Comparison of ENCODE assay signal across 10 cellular contexts in genomic region chr12:6699259-6699988, GRCh38. TPM values are rescaled to one million over a fixed set of nuclear protein-coding genes. Genes with fewer than 3 reads are reported as not detected.
DNase-seq lines count a peak whose midpoint lies in the region; ATAC-seq and TF ChIP-seq lines count a peak whose summit lies in the region.
"Had no signal": no experiment of that assay in that cellular context is flagged by ENCODE, and none has a peak within 500 bp of the region (broad histone marks: within the 10 kb centered on the region; RNA-seq: fewer than 3 reads in every experiment).

No MANE protein-coding gene starts in this region.

- no peak for ATAC-seq in upper lobe of left lung (ENCODE audit: low FRiP score in 2 of 2)

- H3K4me3 ChIP-seq in upper lobe of left lung = peak overlapping the region in 3 of 4 donors; percentile 37 to 50 (median 43)

- CTCF ChIA-PET in activated naive CD4-positive, alpha-beta T cell treated with anti-CD3 and anti-CD28 coated beads, Interleukin-2, amount 10 ng/mL, durations not matched to agents 7 days and 5 days (lab: Charles Lee) = interaction anchor here (0.7 to 1.5 kb wide), 5 partner anchors 10 to 142 kb away, joined by 3 to 4 read pairs (median 3); partner anchors contain the start of gene ZNF384

- 16 to 20% methylated on average over 16 of the region's 16 CpGs for WGBS in upper lobe of left lung, 2 donors

- H3K4me3 Mint-ChIP-seq in activated naive CD4-positive, alpha-beta T cell treated with anti-CD3 and anti-CD28 coated beads, Interleukin-2, amount 10 ng/mL, durations not matched to agents 7 days and 5 days = peak overlapping the region; percentile 38
- H3K4me3 Mint-ChIP-seq in immature natural killer cell = peak overlapping the region in 4 of 5 donors; percentile 42 to 67 (median 55)

- H3K9me3 ChIP-seq in upper lobe of left lung = no peaks in the 10 kb centered on the region

- no peak for DNase-seq in activated naive CD4-positive, alpha-beta T cell treated with anti-CD3 and anti-CD28 coated beads, Interleukin-2, amount 10 ng/mL, durations not matched to agents 7 days and 5 days
- DNase-seq in activated naive CD4-positive, alpha-beta T cell treated with anti-CD3 and anti-CD28 coated beads, Interleukin-2, amount 50 U/mL, for 16 hours = no peak
- DNase-seq in immature natural killer cell (no peak), upper lobe of left lung (no peak), NCI-H1417 (lab: John Stamatoyannopoulos, UW) (no peak), GOT3 (lab: John Stamatoyannopoulos, UW) (no peak)
- no peak for DNase-seq in activated CD8-positive, alpha-beta memory T cell treated with anti-CD3 and anti-CD28 coated beads, Interleukin-2, amount 50 U/mL, for 4 hours
- DNase-seq: Kasumi-1 had no signal

- H3K9me3 Mint-ChIP-seq in activated naive CD4-positive, alpha-beta T cell treated with anti-CD3 and anti-CD28 coated beads, Interleukin-2, amount 10 ng/mL, durations not matched to agents 7 days and 5 days = no peaks in the 10 kb centered on the region
- H3K9me3 Mint-ChIP-seq in immature natural killer cell = no peaks in the 10 kb centered on the region

- TF ChIP-seq CTCF in upper lobe of left lung (IDR thresholded peaks at IDR 0.05) = no peak

- no peak for TF ChIP-seq EP300 in upper lobe of left lung (IDR thresholded peaks at IDR 0.05)

- H3K36me3 ChIP-seq in upper lobe of left lung = no peaks in the 10 kb centered on the region

- no peak for TF ChIP-seq POLR2A in upper lobe of left lung (IDR thresholded peaks at IDR 0.05)

- H3K27ac Mint-ChIP-seq in activated naive CD4-positive, alpha-beta T cell treated with anti-CD3 and anti-CD28 coated beads, Interleukin-2, amount 10 ng/mL, durations not matched to agents 7 days and 5 days = no peak overlapping the region
- no peak overlapping the region for H3K27ac Mint-ChIP-seq in immature natural killer cell

- peaks cover 0 to 43% (median 22%) of the 10 kb centered on the region in 4 donors for H3K27me3 ChIP-seq in upper lobe of left lung

- H3K4me1 ChIP-seq in upper lobe of left lung = peaks cover 11 to 19% (median 14%) of the 10 kb centered on the region in 4 donors

- H3K27ac ChIP-seq in angular gyrus (ENCODE audit: low read depth, low read length) (peak overlapping the region; percentile 8), upper lobe of left lung (no peak overlapping the region)

- peaks cover 86% of the 10 kb centered on the region for H3K27me3 Mint-ChIP-seq in activated naive CD4-positive, alpha-beta T cell treated with anti-CD3 and anti-CD28 coated beads, Interleukin-2, amount 10 ng/mL, durations not matched to agents 7 days and 5 days
- peaks cover 27 to 40% (median 32%) of the 10 kb centered on the region in 3 donors for H3K27me3 Mint-ChIP-seq in immature natural killer cell (ENCODE audit: low read depth in 3 of 3)

- peaks cover 20% of the 10 kb centered on the region for H3K4me1 Mint-ChIP-seq in activated naive CD4-positive, alpha-beta T cell treated with anti-CD3 and anti-CD28 coated beads, Interleukin-2, amount 10 ng/mL, durations not matched to agents 7 days and 5 days
- peaks cover 8 to 14% of the 10 kb centered on the region in 2 donors for H3K4me1 Mint-ChIP-seq in immature natural killer cell

- no peaks in the 10 kb centered on the region for H3K36me3 Mint-ChIP-seq in activated naive CD4-positive, alpha-beta T cell treated with anti-CD3 and anti-CD28 coated beads, Interleukin-2, amount 10 ng/mL, durations not matched to agents 7 days and 5 days
- peaks cover 0 to 4% (median 0%) of the 10 kb centered on the region in 3 donors for H3K36me3 Mint-ChIP-seq in immature natural killer cell

RNA-seq across cellular contexts. Expression of gene PIANP, which starts 1.2 kb away (rescaled TPM):
- not detected for polyA plus RNA-seq in immature natural killer cell
- under 1 TPM in 3 of 6 donors, not detected in 3; 0.13 to 0.83 (median 0.39) TPM for total RNA-seq in upper lobe of left lung

RNA-seq across cellular contexts. Expression of gene ZNF384, which starts 10.2 kb away (rescaled TPM):
- 10 to 100 TPM; 14.6 to 41.5 (median 31.6) TPM for polyA plus RNA-seq in immature natural killer cell
- total RNA-seq in upper lobe of left lung = 10 to 100 TPM; 33.4 to 52.8 (median 43.0) TPM

RNA-seq across cellular contexts. Expression of gene COPS7A, which starts 24.4 kb away (rescaled TPM):
- polyA plus RNA-seq in immature natural killer cell = 10 to 100 TPM; 34.1 to 62.1 (median 45.6) TPM
- 10 to 100 TPM; 36.9 to 70.2 (median 63.0) TPM for total RNA-seq in upper lobe of left lung

RNA-seq across cellular contexts. Expression of gene ING4, which starts 36.5 kb away (rescaled TPM):
- 100 to 1,000 TPM in 1 of 3 donors, 10 to 100 TPM in 2; 60.7 to 156 (median 93.9) TPM for polyA plus RNA-seq in immature natural killer cell
- 10 to 100 TPM; 24.3 to 79.6 (median 33.8) TPM for total RNA-seq in upper lobe of left lung

RNA-seq across cellular contexts. Expression of gene ACRBP, which starts 52.2 kb away (rescaled TPM):
- polyA plus RNA-seq in immature natural killer cell = 10 to 100 TPM in 1 of 3 donors, 1 to 10 TPM in 1, not detected in 1; 4.2 to 10.2 TPM
- 10 to 100 TPM in 1 of 6 donors, 1 to 10 TPM in 5; 1.8 to 12.6 (median 5.9) TPM for total RNA-seq in upper lobe of left lung
- total RNA-seq: Daoy had no signal
